8 cellular contexts compared by ENCODE assay signal in genomic region chr1:65308781-65309316, GRCh38. TPM values are rescaled to one million over a fixed set of nuclear protein-coding genes. Genes with fewer than 3 reads are reported as not detected.
DNase-seq lines count a peak whose midpoint lies in the region; ATAC-seq and TF ChIP-seq lines count a peak whose summit lies in the region.

No MANE protein-coding gene starts in this region.

- H3K4me3 ChIP-seq in esophagus muscularis mucosa (peak overlapping the region; percentile 41 to 57 (median 48)), rectal smooth muscle tissue (ENCODE audit: low read length) (peak overlapping the region; percentile 13), gastroesophageal sphincter (peak overlapping the region in 1 of 2 donors; percentile 50)

- TF ChIP-seq CTCF in esophagus muscularis mucosa (IDR thresholded peaks at IDR 0.05) (no peak), gastroesophageal sphincter (IDR thresholded peaks at IDR 0.05) (no peak)

- TF ChIP-seq EP300 in esophagus muscularis mucosa (IDR thresholded peaks at IDR 0.05): no peak
- TF ChIP-seq EP300 in gastroesophageal sphincter (IDR thresholded peaks at IDR 0.05): no peak

- 13% methylated on average over 22 of the region's 22 CpGs for WGBS in esophagus muscularis mucosa
- WGBS in gastroesophageal sphincter (ENCODE audit: low coverage in 1 of 2), 2 donors: 10% methylated on average over 10 to 17 of the region's 22 CpGs

- ATAC-seq in gastroesophageal sphincter (no peak), GM19351 (IDR thresholded peaks at IDR 0.05; ENCODE audit: unreplicated experiment) (no peak)

- H3K36me3 ChIP-seq in ES-I3 (ENCODE audit: insufficient read depth, low read length) (no peaks in the 10 kb centered on the region), esophagus muscularis mucosa (no peaks in the 10 kb centered on the region), rectal smooth muscle tissue (ENCODE audit: control insufficient read depth, insufficient read depth, low read length) (no peaks in the 10 kb centered on the region), gastroesophageal sphincter (no peaks in the 10 kb centered on the region)

- H3K9ac ChIP-seq in ES-I3 (ENCODE audit: low read depth, low read length) (peak overlapping the region; percentile 79; the same call in 1 of the 2 replicates), rectal smooth muscle tissue (ENCODE audit: low read length) (no peak overlapping the region)

- H3K9me3 ChIP-seq in ES-I3 (ENCODE audit: control insufficient read depth, insufficient read depth, low read length) (no peaks in the 10 kb centered on the region), esophagus muscularis mucosa (no peaks in the 10 kb centered on the region), gastroesophageal sphincter (no peaks in the 10 kb centered on the region)

- peak overlapping the region in 1 of 4 donors; percentile 15 for H3K27ac ChIP-seq in esophagus muscularis mucosa (replicated peaks in 1 of 4)
- H3K27ac ChIP-seq in rectal smooth muscle tissue (ENCODE audit: low read depth, low read length): no peak overlapping the region
- H3K27ac ChIP-seq in gastroesophageal sphincter: peak overlapping the region in 1 of 4 donors; percentile 46

- TF ChIP-seq POLR2A in esophagus muscularis mucosa (IDR thresholded peaks at IDR 0.05; ENCODE audit: low read depth) (no peak), gastroesophageal sphincter (IDR thresholded peaks at IDR 0.05) (no peak)

- H3K27me3 ChIP-seq in esophagus muscularis mucosa (peaks cover 0 to 62% (median 7%) of the 10 kb centered on the region in 4 donors), rectal smooth muscle tissue (ENCODE audit: control insufficient read depth, insufficient read depth, low read length) (no peaks in the 10 kb centered on the region), gastroesophageal sphincter (peaks cover 65% of the 10 kb centered on the region)

- intact Hi-C loops in esophagus muscularis mucosa (cut with DNase I): no loop called here

- peaks cover 3% of the 10 kb centered on the region; the same call in 1 of the 2 replicates for H3K4me1 ChIP-seq in ES-I3 (ENCODE audit: insufficient read depth, low read length)
- peaks cover 15 to 19% (median 17%) of the 10 kb centered on the region in 4 donors for H3K4me1 ChIP-seq in esophagus muscularis mucosa
- H3K4me1 ChIP-seq in rectal smooth muscle tissue (ENCODE audit: control insufficient read depth, insufficient read depth, low read length): no peaks in the 10 kb centered on the region
- H3K4me1 ChIP-seq in gastroesophageal sphincter: peaks cover 0 to 18% (median 0%) of the 10 kb centered on the region in 3 donors

- DNase-seq in NCI-H748 treated with DMSO at 0.1 percent for 48 hours (lab: John Stamatoyannopoulos, UW) (peak; percentile 77), esophagus muscularis mucosa (ENCODE audit: extremely low spot score) (peak; percentile 55), cerebellum (ENCODE audit: low spot score) (no peak), middle frontal gyrus (ENCODE audit: extremely low spot score, low spot score) (no peak)

RNA-seq across cellular contexts. Expression of gene DNAJC6, which starts 0.5 kb away (rescaled TPM):
- 1 to 10 TPM; 3.7 to 8.3 (median 4.4) TPM for total RNA-seq in esophagus muscularis mucosa
- 1 to 10 TPM; 2.0 to 5.3 (median 3.2) TPM for total RNA-seq in gastroesophageal sphincter
- 86.7 TPM for total RNA-seq in cerebellum

Comparison
In these comparisons a context has a peak if more than half of its experiments do, and no peak if none do; other contexts are left out.
1. DNase-seq: peak in NCI-H748 treated with DMSO at 0.1 percent for 48 hours (single experiment) and esophagus muscularis mucosa (single experiment); none in cerebellum (single experiment) and middle frontal gyrus (single experiment).